In genomic region chr10:74365109-74365508, GRCh38 we compare ENCODE assay signal across 19 cellular contexts.
DNase-seq lines count a peak whose midpoint lies in the region; ATAC-seq, FAIRE-seq and TF ChIP-seq lines count a peak whose summit lies in the region.
"Had no signal": no experiment of that assay in that cellular context is flagged by ENCODE, and none has a peak within 500 bp of the region (broad histone marks: within the 10 kb centered on the region; RNA-seq: fewer than 3 reads in every experiment).

No MANE protein-coding gene starts in this region.

- no peak overlapping the region for H2AK5ac ChIP-seq in mesendoderm (ENCODE audit: low read length)

- peaks cover 21% of the 10 kb centered on the region for H3K9me3 Mint-ChIP-seq in activated CD8-positive, alpha-beta T cell treated with anti-CD3 and anti-CD28 coated beads for 36 hours
- peaks cover 12% of the 10 kb centered on the region for H3K9me3 Mint-ChIP-seq in activated CD8-positive, alpha-beta T cell treated with anti-CD3 and anti-CD28 coated beads, Interleukin-2, amount 10 ng/mL, durations not matched to agents 7 days and 5 days (ENCODE audit: insufficient read depth)
- H3K9me3 Mint-ChIP-seq in activated T-helper 17 cell treated with anti-CD3 and anti-CD28 coated beads, Interleukin-2, amount 50 U/mL, for 72 hours, result peaks cover 12% of the 10 kb centered on the region
- peaks cover 16 to 24% of the 10 kb centered on the region in 2 donors for H3K9me3 Mint-ChIP-seq in stimulated activated naive B cell treated with anti-CD40 and anti-IgM and Interleukin-4, amounts not matched to agents 10 μg/mL and 1 μg/mL and 100 μg/mL, for 72 hours

- H3K9me3 ChIP-seq in A549, result no peaks in the 10 kb centered on the region
- H3K9me3 ChIP-seq in T-helper 17 cell (ENCODE audit: control insufficient read depth, low read length, poor library complexity, severe bottlenecking), result peaks cover 4% of the 10 kb centered on the region
- H3K9me3 ChIP-seq: BE2C, Caco-2 had no signal

- TF ChIP-seq CTCF in activated CD8-positive, alpha-beta T cell treated with anti-CD3 and anti-CD28 coated beads for 36 hours (IDR thresholded peaks at IDR 0.05), result no peak
- no peak for TF ChIP-seq CTCF in A549 (IDR thresholded peaks at IDR 0.05)

- intact Hi-C loops in activated CD8-positive, alpha-beta T cell treated with anti-CD3 and anti-CD28 coated beads for 36 hours (cut with micrococcal nuclease), result no loop called here

- H3K4me3 ChIP-seq in A549 (no peak overlapping the region), mesendoderm (ENCODE audit: low read length) (no peak overlapping the region)
- H3K4me3 ChIP-seq: GM23338 had no signal

- no peak overlapping the region for H3K23ac ChIP-seq in mesendoderm (ENCODE audit: low read length)

- no peak overlapping the region for H3K4me3 Mint-ChIP-seq in activated CD8-positive, alpha-beta T cell treated with anti-CD3 and anti-CD28 coated beads for 36 hours
- H3K4me3 Mint-ChIP-seq in activated CD8-positive, alpha-beta T cell treated with anti-CD3 and anti-CD28 coated beads, Interleukin-2, amount 10 ng/mL, durations not matched to agents 7 days and 5 days, result no peak overlapping the region
- H3K4me3 Mint-ChIP-seq in activated T-helper 17 cell treated with anti-CD3 and anti-CD28 coated beads, Interleukin-2, amount 50 U/mL, for 72 hours, result no peak overlapping the region
- H3K4me3 Mint-ChIP-seq in stimulated activated naive B cell treated with anti-CD40 and anti-IgM and Interleukin-4, amounts not matched to agents 10 μg/mL and 1 μg/mL and 100 μg/mL, for 72 hours, result peak overlapping the region in 1 of 2 donors; percentile 43
- H3K4me3 Mint-ChIP-seq in T-helper 17 cell, result no peak overlapping the region
- H3K4me3 Mint-ChIP-seq: CD8-positive, alpha-beta memory T cell; GM23338 had no signal

- no peak overlapping the region for H2BK120ac ChIP-seq in mesendoderm (ENCODE audit: low read depth, low read length)

- TF ChIP-seq RAD21 in A549 (conservative IDR thresholded peaks at IDR 0.05 in 1 of 2, IDR thresholded peaks at IDR 0.05 in 1 of 2), result no peak

- H3K27me3 ChIP-seq in mesendoderm (ENCODE audit: insufficient read depth, low read length, poor library complexity), result no peaks in the 10 kb centered on the region
- H3K27me3 ChIP-seq: BE2C had no signal

- CTCF ChIA-PET in activated CD8-positive, alpha-beta T cell treated with anti-CD3 and anti-CD28 coated beads for 36 hours (lab: Charles Lee), result interaction anchor here (1.2 kb wide), 1 partner anchor 11 kb away, joined by 3 read pairs; no protein-coding TSS in a partner anchor
- CTCF ChIA-PET in activated CD8-positive, alpha-beta T cell treated with anti-CD3 and anti-CD28 coated beads, Interleukin-2, amount 10 ng/mL, durations not matched to agents 7 days and 5 days (lab: Charles Lee), result no interaction called here
- CTCF ChIA-PET in A549 (lab: Yijun Ruan, JAX), result interaction anchor here (1.2 kb wide), 1 partner anchor 11 kb away, joined by 4 read pairs; no protein-coding TSS in a partner anchor

- no peak overlapping the region for H3K9ac ChIP-seq in mesendoderm (ENCODE audit: low read length)

- no peak overlapping the region for H3K27ac Mint-ChIP-seq in activated CD8-positive, alpha-beta T cell treated with anti-CD3 and anti-CD28 coated beads for 36 hours
- H3K27ac Mint-ChIP-seq in activated CD8-positive, alpha-beta T cell treated with anti-CD3 and anti-CD28 coated beads, Interleukin-2, amount 10 ng/mL, durations not matched to agents 7 days and 5 days, result no peak overlapping the region
- H3K27ac Mint-ChIP-seq in activated T-helper 17 cell treated with anti-CD3 and anti-CD28 coated beads, Interleukin-2, amount 50 U/mL, for 72 hours, result no peak overlapping the region
- H3K27ac Mint-ChIP-seq in stimulated activated naive B cell treated with anti-CD40 and anti-IgM and Interleukin-4, amounts not matched to agents 10 μg/mL and 1 μg/mL and 100 μg/mL, for 72 hours, result no peak overlapping the region
- H3K27ac Mint-ChIP-seq in T-helper 17 cell, result no peak overlapping the region
- H3K27ac Mint-ChIP-seq: GM23338 had no signal

- H2BK15ac ChIP-seq in mesendoderm (replicated peaks; ENCODE audit: low read depth), result no peak overlapping the region

- H3K4me1 ChIP-seq in A549, result peaks cover 20% of the 10 kb centered on the region; the same call in 2 of the 3 replicates
- H3K4me1 ChIP-seq in mesendoderm (ENCODE audit: control insufficient read depth, low read depth, low read length), result peaks cover 1% of the 10 kb centered on the region
- H3K4me1 ChIP-seq: BE2C had no signal

- no peak overlapping the region for H4K8ac ChIP-seq in mesendoderm (ENCODE audit: low read depth, low read length)

- peaks cover 59% of the 10 kb centered on the region for H3K36me3 Mint-ChIP-seq in activated CD8-positive, alpha-beta T cell treated with anti-CD3 and anti-CD28 coated beads for 36 hours (ENCODE audit: low read depth)
- H3K36me3 Mint-ChIP-seq in activated CD8-positive, alpha-beta T cell treated with anti-CD3 and anti-CD28 coated beads, Interleukin-2, amount 10 ng/mL, durations not matched to agents 7 days and 5 days (ENCODE audit: low read depth), result peaks cover 51% of the 10 kb centered on the region
- H3K36me3 Mint-ChIP-seq in activated T-helper 17 cell treated with anti-CD3 and anti-CD28 coated beads, Interleukin-2, amount 50 U/mL, for 72 hours (ENCODE audit: low read depth), result peaks cover 63% of the 10 kb centered on the region
- H3K36me3 Mint-ChIP-seq in stimulated activated naive B cell treated with anti-CD40 and anti-IgM and Interleukin-4, amounts not matched to agents 10 μg/mL and 1 μg/mL and 100 μg/mL, for 72 hours, result peaks cover 57 to 66% of the 10 kb centered on the region in 2 donors
- peaks cover 10% of the 10 kb centered on the region for H3K36me3 Mint-ChIP-seq in T-helper 17 cell (ENCODE audit: low read depth)

- H3K79me2 ChIP-seq in mesendoderm (ENCODE audit: control insufficient read depth, insufficient read depth, low read length), result no peaks in the 10 kb centered on the region

- peak; percentile 84 for ATAC-seq in activated CD8-positive, alpha-beta T cell treated with anti-CD3 and anti-CD28 coated beads for 36 hours
- ATAC-seq in activated CD8-positive, alpha-beta T cell treated with anti-CD3 and anti-CD28 coated beads, Interleukin-2, amount 10 ng/mL, durations not matched to agents 7 days and 5 days, result no peak
- ATAC-seq in A549 (no peak), T-helper 17 cell (no peak)
- peak; percentile 76 for ATAC-seq in activated T-helper 17 cell treated with anti-CD3 and anti-CD28 coated beads, Interleukin-2, amount 50 U/mL, for 72 hours (replicated peaks)
- peak; percentile 78 to 84 for ATAC-seq in stimulated activated naive B cell treated with anti-CD40 and anti-IgM and Interleukin-4, amounts not matched to agents 10 μg/mL and 1 μg/mL and 100 μg/mL, for 72 hours (replicated peaks)
- ATAC-seq: GM23338 had no signal

- H3K4me1 Mint-ChIP-seq in activated CD8-positive, alpha-beta T cell treated with anti-CD3 and anti-CD28 coated beads for 36 hours (ENCODE audit: low read depth), result peaks cover 19% of the 10 kb centered on the region
- peaks cover 6% of the 10 kb centered on the region for H3K4me1 Mint-ChIP-seq in activated CD8-positive, alpha-beta T cell treated with anti-CD3 and anti-CD28 coated beads, Interleukin-2, amount 10 ng/mL, durations not matched to agents 7 days and 5 days (ENCODE audit: low read depth)
- peaks cover 16% of the 10 kb centered on the region for H3K4me1 Mint-ChIP-seq in activated T-helper 17 cell treated with anti-CD3 and anti-CD28 coated beads, Interleukin-2, amount 50 U/mL, for 72 hours
- H3K4me1 Mint-ChIP-seq in stimulated activated naive B cell treated with anti-CD40 and anti-IgM and Interleukin-4, amounts not matched to agents 10 μg/mL and 1 μg/mL and 100 μg/mL, for 72 hours, result peaks cover 23 to 29% of the 10 kb centered on the region in 2 donors
- H3K4me1 Mint-ChIP-seq in T-helper 17 cell, result peaks cover 9% of the 10 kb centered on the region
- H3K4me1 Mint-ChIP-seq: GM23338 had no signal

- H3K27me3 Mint-ChIP-seq in activated CD8-positive, alpha-beta T cell treated with anti-CD3 and anti-CD28 coated beads for 36 hours, result no peaks in the 10 kb centered on the region
- H3K27me3 Mint-ChIP-seq in activated CD8-positive, alpha-beta T cell treated with anti-CD3 and anti-CD28 coated beads, Interleukin-2, amount 10 ng/mL, durations not matched to agents 7 days and 5 days (ENCODE audit: low read depth), result no peaks in the 10 kb centered on the region
- H3K27me3 Mint-ChIP-seq in activated T-helper 17 cell treated with anti-CD3 and anti-CD28 coated beads, Interleukin-2, amount 50 U/mL, for 72 hours, result no peaks in the 10 kb centered on the region
- H3K27me3 Mint-ChIP-seq in stimulated activated naive B cell treated with anti-CD40 and anti-IgM and Interleukin-4, amounts not matched to agents 10 μg/mL and 1 μg/mL and 100 μg/mL, for 72 hours, result no peaks in the 10 kb centered on the region
- no peaks in the 10 kb centered on the region for H3K27me3 Mint-ChIP-seq in T-helper 17 cell
- H3K27me3 Mint-ChIP-seq: CD4-positive, CD25-positive, alpha-beta regulatory T cell; CD8-positive, alpha-beta memory T cell had no signal

- peaks cover 2% of the 10 kb centered on the region for H3K79me1 ChIP-seq in mesendoderm (ENCODE audit: low read length)

- TF ChIP-seq POLR2A in A549 (IDR thresholded peaks at IDR 0.05; ENCODE audit: low read length), result no peak

- POLR2A ChIA-PET in activated CD8-positive, alpha-beta T cell treated with anti-CD3 and anti-CD28 coated beads for 36 hours (lab: Charles Lee), result no interaction called here
- POLR2A ChIA-PET in activated CD8-positive, alpha-beta T cell treated with anti-CD3 and anti-CD28 coated beads, Interleukin-2, amount 10 ng/mL, durations not matched to agents 7 days and 5 days (lab: Charles Lee), result no interaction called here
- POLR2A ChIA-PET in A549 (lab: Yijun Ruan, JAX), result no interaction called here

- H2BK5ac ChIP-seq in mesendoderm (ENCODE audit: low read length), result no peak overlapping the region

- H3K4me2 ChIP-seq in A549, result peak overlapping the region; percentile 27; the same call in 2 of the 3 replicates
- no peak overlapping the region for H3K4me2 ChIP-seq in mesendoderm (ENCODE audit: low read length)
- H3K4me2 ChIP-seq: GM23338 had no signal

- H3K36me3 ChIP-seq in mesendoderm (ENCODE audit: control insufficient read depth, insufficient read depth, low read length), result no peaks in the 10 kb centered on the region

- DNase-seq in activated CD8-positive, alpha-beta T cell treated with anti-CD3 and anti-CD28 coated beads for 36 hours, result peak; percentile 38
- no peak for DNase-seq in activated CD8-positive, alpha-beta T cell treated with anti-CD3 and anti-CD28 coated beads, Interleukin-2, amount 10 ng/mL, durations not matched to agents 7 days and 5 days
- no peak for DNase-seq in A549 (ENCODE audit: low read depth in 1 of 2, low spot score in 1 of 2)
- DNase-seq in stimulated activated naive B cell treated with anti-CD40 and anti-IgM and Interleukin-4, amounts not matched to agents 10 μg/mL and 1 μg/mL and 100 μg/mL, for 72 hours, result no peak
- DNase-seq in NCI-H146 treated with DMSO at 0.1 percent for 48 hours (lab: John Stamatoyannopoulos, UW; ENCODE audit: unreplicated experiment), result no peak
- no peak for DNase-seq in T-helper 17 cell
- DNase-seq in mesendoderm, result no peak
- DNase-seq: ACHN; BE2C; C1 segment of cervical spinal cord; CD4-positive, CD25-positive, alpha-beta regulatory T cell; CD8-positive, alpha-beta memory T cell; DMS79 treated with DMSO at 0.1 percent for 48 hours; GF-D8; HCEC 1CT had no signal

- no peak overlapping the region for H4K5ac ChIP-seq in mesendoderm (ENCODE audit: low read length)

- H3K56ac ChIP-seq in mesendoderm (ENCODE audit: low read length), result no peak overlapping the region

- no peak for TF ChIP-seq EP300 in A549 (IDR thresholded peaks at IDR 0.05)

- FAIRE-seq in A549 (lab: Jason Lieb, UNC), result no peak

- 79% methylated on average over 3 of the region's 3 CpGs for WGBS in A549 (ENCODE audit: missing lambda C conversion rate)
- WGBS in mesendoderm (ENCODE audit: extremely low coverage, insufficient coverage, low lambda C conversion rate), result no CpG with 5 or more reads among the region's 3 CpGs

- H3K4ac ChIP-seq in mesendoderm (ENCODE audit: low read depth, low read length), result no peak overlapping the region

- H3K27ac ChIP-seq in A549 (no peak overlapping the region), mesendoderm (ENCODE audit: low read depth, low read length) (no peak overlapping the region)
- H3K27ac ChIP-seq: HL-60 had no signal

- H3K18ac ChIP-seq in mesendoderm (ENCODE audit: low read length), result no peak overlapping the region

Comparison
In these comparisons a context has a peak if more than half of its experiments do, and no peak if none do; other contexts are left out.
1. ATAC-seq: peak in activated CD8-positive, alpha-beta T cell treated with anti-CD3 and anti-CD28 coated beads for 36 hours (single experiment), activated T-helper 17 cell treated with anti-CD3 and anti-CD28 coated beads, Interleukin-2, amount 50 U/mL, for 72 hours (single experiment) and stimulated activated naive B cell treated with anti-CD40 and anti-IgM and Interleukin-4, amounts not matched to agents 10 μg/mL and 1 μg/mL and 100 μg/mL, for 72 hours (2 of 2); none in activated CD8-positive, alpha-beta T cell treated with anti-CD3 and anti-CD28 coated beads, Interleukin-2, amount 10 ng/mL, durations not matched to agents 7 days and 5 days (single experiment), A549 (0 of 2) and T-helper 17 cell (single experiment).